Comparison of ENCODE assay signal across 8 cellular contexts in the genomic region with DNA sequence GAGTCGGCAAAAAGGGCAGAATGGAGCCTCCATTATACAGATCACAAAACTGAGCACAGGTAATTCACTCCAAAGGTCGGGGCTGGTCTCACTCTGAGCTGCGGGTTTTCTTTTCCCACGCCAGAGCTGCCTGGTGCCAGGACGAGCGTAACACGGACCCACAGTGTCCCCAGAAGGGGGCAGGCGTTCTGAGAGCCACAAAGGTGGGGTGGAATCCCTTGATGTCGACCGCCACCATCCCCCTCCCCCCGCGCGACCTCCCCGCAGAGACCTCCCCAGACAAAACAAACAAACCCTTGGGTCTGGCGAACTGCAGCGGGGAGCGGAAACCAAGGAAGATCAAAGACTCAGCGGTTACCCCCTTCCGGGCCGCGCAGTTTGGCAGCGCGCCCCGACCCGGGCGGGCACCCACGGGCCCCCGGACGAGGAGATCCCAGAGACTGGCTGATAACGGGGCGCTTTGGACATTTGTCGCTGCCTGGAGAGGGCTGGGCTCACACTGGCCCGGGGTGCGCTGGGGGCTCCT. TPM values are rescaled to one million over a fixed set of nuclear protein-coding genes. Genes with fewer than 3 reads are reported as not detected.
DNase-seq lines count a peak whose midpoint lies in the region; ATAC-seq and TF ChIP-seq lines count a peak whose summit lies in the region.

No MANE protein-coding gene starts in this region.

- no peak overlapping the region for H2BK5ac ChIP-seq in trophoblast cell (ENCODE audit: low read depth, low read length, poor library complexity)

- peaks cover 5% of the 10 kb centered on the region for H3K4me1 ChIP-seq in OCI-LY3 (ENCODE audit: low read length)
- H3K4me1 ChIP-seq in trophoblast cell (ENCODE audit: control insufficient read depth in 1 of 2, insufficient read depth in 2 of 2, low read length in 2 of 2), result peaks cover 4 to 5% of the 10 kb centered on the region in 2 experiments
- peaks cover 8 to 21% (median 14%) of the 10 kb centered on the region in 4 donors for H3K4me1 ChIP-seq in upper lobe of left lung

- H4K20me1 ChIP-seq in OCI-LY3 (ENCODE audit: insufficient read depth, low read length), result no peaks in the 10 kb centered on the region

- H2AFZ ChIP-seq in OCI-LY3 (ENCODE audit: low read depth, low read length), result peak overlapping the region; percentile 81; the same call in 1 of the 2 replicates
- no peak overlapping the region for H2AFZ ChIP-seq in trophoblast cell (ENCODE audit: insufficient read depth, low read length, poor library complexity)

- no peak overlapping the region for H4K12ac ChIP-seq in trophoblast cell (ENCODE audit: low read depth, low read length)

- no peak for TF ChIP-seq EP300 in upper lobe of left lung (IDR thresholded peaks at IDR 0.05)

- no peak overlapping the region for H4K91ac ChIP-seq in trophoblast cell (ENCODE audit: low read depth, low read length)

- no peak overlapping the region for H3K23ac ChIP-seq in trophoblast cell (ENCODE audit: low read length)

- H3K14ac ChIP-seq in trophoblast cell (ENCODE audit: low read length), result no peak overlapping the region

- no peak overlapping the region for H3K4ac ChIP-seq in trophoblast cell (ENCODE audit: low read depth, low read length)

- no peak overlapping the region for H3K27ac ChIP-seq in OCI-LY3 (ENCODE audit: low read length)
- no peak overlapping the region for H3K27ac ChIP-seq in trophoblast cell (ENCODE audit: low read depth, low read length)
- H3K27ac ChIP-seq in upper lobe of left lung, result peak overlapping the region in 2 of 4 donors; percentile 9 to 27

- ATAC-seq in HG02588 (IDR thresholded peaks at IDR 0.05; ENCODE audit: unreplicated experiment), result peak; percentile 45
- peak; percentile 26 to 49 for ATAC-seq in upper lobe of left lung (ENCODE audit: low FRiP score in 2 of 2)

- H2AK5ac ChIP-seq in trophoblast cell (ENCODE audit: low read length), result no peak overlapping the region

- no peak overlapping the region for H3K18ac ChIP-seq in trophoblast cell (ENCODE audit: low read length)

- DNase-seq in DMS53 treated with DMSO at 0.1 percent for 48 hours (lab: John Stamatoyannopoulos, UW; ENCODE audit: unreplicated experiment), result peak; percentile 31
- DNase-seq in activated T-cell treated with anti-CD3 and anti-CD28 coated beads, Interleukin-2, amount 50 U/mL, for 48 hours, result peak; percentile 73 to 75
- DNase-seq in fibroblast of villous mesenchyme (ENCODE audit: low read depth), result no peak
- peak; percentile 12 to 46 for DNase-seq in trophoblast cell
- DNase-seq in upper lobe of left lung, result peak; percentile 43 to 91
- no peak for DNase-seq in COLO829 (ENCODE audit: low spot score)

- WGBS in trophoblast cell (ENCODE audit: extremely low coverage, insufficient coverage, insufficient read length), result no CpG with 5 or more reads among the region's 34 CpGs
- WGBS in upper lobe of left lung, 2 donors, result 3 to 6% methylated on average over 5 to 26 of the region's 34 CpGs

- H2BK120ac ChIP-seq in trophoblast cell (ENCODE audit: insufficient read depth, low read length, poor library complexity), result no peak overlapping the region

- H4K8ac ChIP-seq in trophoblast cell (ENCODE audit: low read depth, low read length), result no peak overlapping the region

- H3K36me3 ChIP-seq in OCI-LY3 (replicated peaks; ENCODE audit: low read depth, low read length) (no peaks in the 10 kb centered on the region), trophoblast cell (ENCODE audit: control insufficient read depth in 1 of 2, insufficient read depth in 2 of 2, low read length in 2 of 2) (no peaks in the 10 kb centered on the region), upper lobe of left lung (no peaks in the 10 kb centered on the region)

- H3K4me3 ChIP-seq in OCI-LY3 (ENCODE audit: low read length), result peak overlapping the region; percentile 92
- peak overlapping the region; percentile 63 for H3K4me3 ChIP-seq in fibroblast of villous mesenchyme (ENCODE audit: low read depth, low read length)
- H3K4me3 ChIP-seq in trophoblast cell (ENCODE audit: low read depth, low read length), result no peak overlapping the region
- peak overlapping the region; percentile 52 to 94 (median 82) for H3K4me3 ChIP-seq in upper lobe of left lung

- no peak overlapping the region for H2BK12ac ChIP-seq in trophoblast cell (ENCODE audit: low read length)

- H3K4me2 ChIP-seq in OCI-LY3 (ENCODE audit: low read length), result peak overlapping the region; percentile 87
- H3K4me2 ChIP-seq in trophoblast cell (ENCODE audit: low read length), result peak overlapping the region; percentile 65

- H3K9me3 ChIP-seq in OCI-LY3 (ENCODE audit: insufficient read depth, low read length) (no peaks in the 10 kb centered on the region), trophoblast cell (ENCODE audit: insufficient read depth, low read depth, low read length) (no peaks in the 10 kb centered on the region), upper lobe of left lung (no peaks in the 10 kb centered on the region)

- peak; percentile 61 for TF ChIP-seq CTCF in OCI-LY3 (IDR thresholded peaks at IDR 0.05; ENCODE audit: low read depth, low read length)
- TF ChIP-seq CTCF in fibroblast of villous mesenchyme (IDR thresholded peaks at IDR 0.05; ENCODE audit: insufficient read depth, low read depth, low read length), result no peak
- TF ChIP-seq CTCF in upper lobe of left lung (IDR thresholded peaks at IDR 0.05), result peak in 1 of 6 experiments; percentile 17

- H3K9ac ChIP-seq in OCI-LY3 (ENCODE audit: low read length) (peak overlapping the region; percentile 59), trophoblast cell (ENCODE audit: low read length) (no peak overlapping the region)

- H3K79me1 ChIP-seq in trophoblast cell (ENCODE audit: low read length), result peaks cover 5% of the 10 kb centered on the region

- H3K27me3 ChIP-seq in OCI-LY3 (ENCODE audit: low read depth, low read length) (peaks cover 14% of the 10 kb centered on the region), trophoblast cell (ENCODE audit: insufficient read depth, low read length) (peaks cover 11% of the 10 kb centered on the region), upper lobe of left lung (peaks cover 0 to 18% (median 0%) of the 10 kb centered on the region in 4 donors)

- H3K79me2 ChIP-seq in OCI-LY3 (ENCODE audit: low read length) (no peaks in the 10 kb centered on the region), trophoblast cell (ENCODE audit: control insufficient read depth, insufficient read depth, low read length, poor library complexity) (no peaks in the 10 kb centered on the region)

- no peak for TF ChIP-seq POLR2A in upper lobe of left lung (IDR thresholded peaks at IDR 0.05)

RNA-seq across cellular contexts. Expression of a gene that starts 0.8 kb away (rescaled TPM):
- under 0.01 TPM in 1 of 2 replicates, not detected in the other for total RNA-seq in fibroblast of villous mesenchyme
- 4.0 and 4.5 TPM in 2 replicates for polyA plus RNA-seq in trophoblast cell (2013)
- 10 to 100 TPM in 5 of 6 donors, 1 to 10 TPM in 1; 9.9 to 59.7 (median 21.4) TPM for total RNA-seq in upper lobe of left lung

Comparison
In these comparisons a context has a peak if more than half of its experiments do, and no peak if none do; other contexts are left out.
1. DNase-seq: peak in DMS53 treated with DMSO at 0.1 percent for 48 hours (single experiment), activated T-cell treated with anti-CD3 and anti-CD28 coated beads, Interleukin-2, amount 50 U/mL, for 48 hours (2 of 2), trophoblast cell (2 of 2) and upper lobe of left lung (2 of 2); none in fibroblast of villous mesenchyme (single experiment) and COLO829 (single experiment).
2. RNA of a gene that starts 0.8 kb away (total RNA-seq): 9.9 to 59.7 TPM in upper lobe of left lung; under 0.01 TPM in fibroblast of villous mesenchyme; every median in the first group is over 10 times any median in the second.